ENCODE assay signal across 22 cellular contexts in genomic region chr7:22269057-22269456, GRCh38.
A peak's percentile ranks its signal among the peaks of the same experiment; 100 is the strongest.
DNase-seq lines count a peak whose midpoint lies in the region; ATAC-seq and TF ChIP-seq lines count a peak whose summit lies in the region.
"Had no signal": no experiment of that assay in that cellular context is flagged by ENCODE, and none has a peak within 500 bp of the region (broad histone marks: within the 10 kb centered on the region; RNA-seq: fewer than 3 reads in every experiment).

No MANE protein-coding gene starts in this region.

- WGBS in hepatocyte (ENCODE audit: low lambda C conversion rate, missing lambda C conversion rate), result 90% methylated on average over 4 of the region's 4 CpGs

- H3K4me2 ChIP-seq in OCI-LY7 (ENCODE audit: low read length), result no peak overlapping the region
- no peak overlapping the region for H3K4me2 ChIP-seq in hepatocyte

- no TSS peak for BruUV-seq in Calu3 (replicated peaks; lab: Mats Ljungman, UMichigan)
- no TSS peak for BruUV-seq in OCI-LY7 (replicated peaks; lab: Mats Ljungman, UMichigan)

- H3K36me3 Mint-ChIP-seq in CD4-positive, alpha-beta memory T cell, result no peaks in the 10 kb centered on the region
- peaks cover 12% of the 10 kb centered on the region for H3K36me3 Mint-ChIP-seq in Calu3 (ENCODE audit: insufficient read depth, unreplicated experiment)

- H2AFZ ChIP-seq in OCI-LY7 (ENCODE audit: low read length) (no peak overlapping the region), hepatocyte (no peak overlapping the region)

- intact Hi-C loops in CD4-positive, alpha-beta memory T cell (cut with micrococcal nuclease), result no loop called here
- intact Hi-C loops in Calu3 (cut with micrococcal nuclease; ENCODE audit: unreplicated experiment) (no loop called here), OCI-LY7 (cut with micrococcal nuclease; ENCODE audit: unreplicated experiment) (no loop called here), ascending aorta (cut with DNase I) (no loop called here)

- peaks cover 0 to 3% (median 1%) of the 10 kb centered on the region in 4 donors for H3K4me1 Mint-ChIP-seq in CD4-positive, alpha-beta memory T cell
- peaks cover 45% of the 10 kb centered on the region for H3K4me1 Mint-ChIP-seq in Calu3 (ENCODE audit: low read depth, unreplicated experiment)

- H3K4me3 Mint-ChIP-seq in CD4-positive, alpha-beta memory T cell, result peak overlapping the region in 7 of 8 donors; percentile 4 to 67 (median 39)
- H3K4me3 Mint-ChIP-seq in Calu3 (ENCODE audit: low read depth, unreplicated experiment), result no peak overlapping the region
- H3K4me3 Mint-ChIP-seq: activated T-helper 1 cell treated with anti-CD3 and anti-CD28 coated beads, Interleukin-12 subunit alpha, Interleukin-12 subunit beta, Interleukin-2, Interleukin-4 antibody, amounts not matched to agents 30 ng/mL and 10 ng/mL and 1 ng/mL, durations not matched to agents 14 hours and 24 hours and 36 hours had no signal

- H3K27ac ChIP-seq in CD4-positive, alpha-beta memory T cell (ENCODE audit: low read depth, low read length), result no peak overlapping the region
- H3K27ac ChIP-seq in OCI-LY7 (ENCODE audit: low read depth, low read length, poor library complexity, severe bottlenecking), result peak overlapping the region; percentile 9
- H3K27ac ChIP-seq in hepatocyte, result peak overlapping the region; percentile 85
- H3K27ac ChIP-seq in ascending aorta, result no peak overlapping the region
- H3K27ac ChIP-seq: epithelial cell of prostate had no signal

- no peaks in the 10 kb centered on the region for H4K20me1 ChIP-seq in OCI-LY7 (ENCODE audit: insufficient read depth, low read length)
- no peaks in the 10 kb centered on the region for H4K20me1 ChIP-seq in hepatocyte (ENCODE audit: insufficient read depth, poor library complexity, severe bottlenecking)

- peaks cover 0 to 2% (median 0%) of the 10 kb centered on the region in 8 donors for H3K9me3 Mint-ChIP-seq in CD4-positive, alpha-beta memory T cell
- H3K9me3 Mint-ChIP-seq in Calu3 (ENCODE audit: low read depth, unreplicated experiment), result peaks cover 2% of the 10 kb centered on the region
- H3K9me3 Mint-ChIP-seq: activated T-helper 1 cell treated with anti-CD3 and anti-CD28 coated beads, Interleukin-12 subunit alpha, Interleukin-12 subunit beta, Interleukin-2, Interleukin-4 antibody, amounts not matched to agents 30 ng/mL and 10 ng/mL and 1 ng/mL, durations not matched to agents 14 hours and 24 hours and 36 hours had no signal

- ATAC-seq in HG02938 (IDR thresholded peaks at IDR 0.05; ENCODE audit: unreplicated experiment), result no peak
- ATAC-seq: left ventricle myocardium superior had no signal

- H3K9me3 ChIP-seq in CD4-positive, alpha-beta memory T cell (ENCODE audit: control insufficient read depth in 1 of 2, low read length in 2 of 2), result no peaks in the 10 kb centered on the region
- H3K9me3 ChIP-seq in OCI-LY7 (ENCODE audit: low read length) (no peaks in the 10 kb centered on the region), hepatocyte (ENCODE audit: low read depth) (no peaks in the 10 kb centered on the region), ascending aorta (no peaks in the 10 kb centered on the region)

- no peaks in the 10 kb centered on the region for H3K27me3 Mint-ChIP-seq in CD4-positive, alpha-beta memory T cell
- H3K27me3 Mint-ChIP-seq in Calu3 (ENCODE audit: unreplicated experiment), result no peaks in the 10 kb centered on the region

- CTCF ChIA-PET in CD4-positive, alpha-beta memory T cell (lab: Charles Lee; ENCODE audit: partially characterized antibody), result no interaction called here
- CTCF ChIA-PET in Calu3 (lab: Charles Lee), result interaction anchor here (0.7 to 1.0 kb wide), 4 partner anchors 28 to 159 kb away, joined by 3 read pairs; no protein-coding TSS in a partner anchor
- CTCF ChIA-PET in OCI-LY7 (lab: Charles Lee; ENCODE audit: unreplicated experiment), result no interaction called here

- peak overlapping the region in 3 of 7 donors; percentile 20 to 62 (median 30) for H3K27ac Mint-ChIP-seq in CD4-positive, alpha-beta memory T cell
- peak overlapping the region; percentile 67 for H3K27ac Mint-ChIP-seq in Calu3 (ENCODE audit: unreplicated experiment)
- H3K27ac Mint-ChIP-seq: activated T-helper 1 cell treated with anti-CD3 and anti-CD28 coated beads, Interleukin-12 subunit alpha, Interleukin-12 subunit beta, Interleukin-2, Interleukin-4 antibody, amounts not matched to agents 30 ng/mL and 10 ng/mL and 1 ng/mL, durations not matched to agents 14 hours and 24 hours and 36 hours had no signal

- H3K9me2 ChIP-seq in OCI-LY7 (ENCODE audit: insufficient read depth, low read length), result no peaks in the 10 kb centered on the region
- H3K9me2 ChIP-seq in hepatocyte (replicated peaks; ENCODE audit: insufficient read depth), result no peaks in the 10 kb centered on the region

- H3K79me2 ChIP-seq in OCI-LY7 (ENCODE audit: insufficient read depth, low read depth, low read length), result peaks cover 18% of the 10 kb centered on the region; the same call in 1 of the 2 replicates
- H3K79me2 ChIP-seq in hepatocyte, result no peaks in the 10 kb centered on the region

- no peaks in the 10 kb centered on the region for H3K27me3 ChIP-seq in CD4-positive, alpha-beta memory T cell (ENCODE audit: insufficient read depth, low read length)
- H3K27me3 ChIP-seq in hepatocyte (no peaks in the 10 kb centered on the region), ascending aorta (no peaks in the 10 kb centered on the region)

- no peak for DNase-seq in CD4-positive, alpha-beta memory T cell
- DNase-seq in Calu3, result no peak
- no peak for DNase-seq in OCI-LY7 (ENCODE audit: low spot score)
- no peak for DNase-seq in hepatocyte (ENCODE audit: low spot score)
- DNase-seq in activated gamma-delta T cell (lab: John Stamatoyannopoulos, UW), result no peak
- no peak for DNase-seq in ascending aorta (ENCODE audit: low spot score in 2 of 2)
- DNase-seq: activated CD4-positive, alpha-beta T cell treated with anti-CD3 and anti-CD28 coated beads, Interleukin-2, amount 50 U/mL, for 48 hours; amygdala; caudate nucleus; foreskin fibroblast; HCEC 1CT; left ventricle myocardium superior; NCI-H1092 treated with DMSO at 0.1 percent for 48 hours; NCI-H2081; NCI-H510A treated with DMSO at 0.1 percent for 48 hours; small intestine; stimulated activated naive CD4-positive, alpha-beta T cell; SW 1271; trophoblast cell had no signal

- H3K4me1 ChIP-seq in CD4-positive, alpha-beta memory T cell (ENCODE audit: insufficient read depth, low read length), result no peaks in the 10 kb centered on the region
- peaks cover 13% of the 10 kb centered on the region for H3K4me1 ChIP-seq in OCI-LY7 (ENCODE audit: insufficient read depth, low read length, poor library complexity, severe bottlenecking)
- H3K4me1 ChIP-seq in hepatocyte (ENCODE audit: insufficient read depth), result peaks cover 21% of the 10 kb centered on the region
- H3K4me1 ChIP-seq in ascending aorta, result no peaks in the 10 kb centered on the region

- no peak overlapping the region for H3K4me3 ChIP-seq in CD4-positive, alpha-beta memory T cell (ENCODE audit: low read length in 2 of 2)
- H3K4me3 ChIP-seq in OCI-LY7 (ENCODE audit: low read depth, low read length, poor library complexity, severe bottlenecking), result no peak overlapping the region
- H3K4me3 ChIP-seq in hepatocyte, result no peak overlapping the region
- no peak overlapping the region for H3K4me3 ChIP-seq in ascending aorta

- no peaks in the 10 kb centered on the region for H3K36me3 ChIP-seq in CD4-positive, alpha-beta memory T cell (ENCODE audit: insufficient read depth, low read length)
- H3K36me3 ChIP-seq in OCI-LY7 (ENCODE audit: insufficient read depth, low read length), result peaks cover 92% of the 10 kb centered on the region
- H3K36me3 ChIP-seq in hepatocyte (replicated peaks; ENCODE audit: insufficient read depth, low read depth), result no peaks in the 10 kb centered on the region
- no peaks in the 10 kb centered on the region for H3K36me3 ChIP-seq in ascending aorta

- POLR2A ChIA-PET in CD4-positive, alpha-beta memory T cell (lab: Charles Lee; ENCODE audit: partially characterized antibody), result no interaction called here
- POLR2A ChIA-PET in OCI-LY7 (lab: Charles Lee), result interaction anchor here (0.8 kb wide), 1 partner anchor 8 kb away, joined by 4 read pairs; no protein-coding TSS in a partner anchor

- no peak for TF ChIP-seq CTCF in Calu3 (IDR thresholded peaks at IDR 0.05; ENCODE audit: unreplicated experiment)
- TF ChIP-seq CTCF in OCI-LY7 (conservative IDR thresholded peaks at IDR 0.05; ENCODE audit: low read length), result no peak
- no peak for TF ChIP-seq CTCF in hepatocyte (IDR thresholded peaks at IDR 0.05; ENCODE audit: poor library complexity)
- TF ChIP-seq CTCF in ascending aorta (IDR thresholded peaks at IDR 0.05), result no peak

Comparison
In these comparisons a context has a peak if more than half of its experiments do, and no peak if none do; other contexts are left out.
1. H3K27ac ChIP-seq: peak in OCI-LY7 (single experiment) and hepatocyte (single experiment); none in CD4-positive, alpha-beta memory T cell (single experiment) and ascending aorta (0 of 2).